In genomic region chr3:139534992-139535879, GRCh38 we compare ENCODE assay signal across 9 cellular contexts. TPM values are rescaled to one million over a fixed set of nuclear protein-coding genes. Genes with fewer than 3 reads are reported as not detected.
DNase-seq lines count a peak whose midpoint lies in the region; ATAC-seq, FAIRE-seq and TF ChIP-seq lines count a peak whose summit lies in the region.
"Had no signal": no experiment of that assay in that cellular context is flagged by ENCODE, and none has a peak within 500 bp of the region (broad histone marks: within the 10 kb centered on the region; RNA-seq: fewer than 3 reads in every experiment).

No MANE protein-coding gene starts in this region.

- H3K36me3 ChIP-seq in body of pancreas (replicated peaks in 1 of 2; ENCODE audit: insufficient read depth in 1 of 2, low read depth in 2 of 2): no peaks in the 10 kb centered on the region
- no peaks in the 10 kb centered on the region for H3K36me3 ChIP-seq in stomach smooth muscle (ENCODE audit: control insufficient read depth in 2 of 2, insufficient read depth in 2 of 2, low read length in 2 of 2)

- TF ChIP-seq POLR2A in body of pancreas (IDR thresholded peaks at IDR 0.05): peak in 2 of 3 donors; percentile 62 to 72

- H3K4me1 ChIP-seq in body of pancreas (peaks cover 87% of the 10 kb centered on the region), stomach smooth muscle (ENCODE audit: control insufficient read depth, insufficient read depth, low read length) (peaks cover 49% of the 10 kb centered on the region)

- peak; percentile 36 for FAIRE-seq in islet of Langerhans (lab: Jason Lieb, UNC)
- FAIRE-seq: endometrium had no signal

- intact Hi-C loops in body of pancreas (cut with DNase I): no loop called here

- H3K27me3 ChIP-seq in body of pancreas (no peaks in the 10 kb centered on the region), stomach smooth muscle (ENCODE audit: control insufficient read depth in 1 of 2, insufficient read depth in 2 of 2, low read length in 2 of 2) (no peaks in the 10 kb centered on the region)

- H3K9me3 ChIP-seq in body of pancreas (no peaks in the 10 kb centered on the region), stomach smooth muscle (ENCODE audit: control insufficient read depth in 2 of 2, low read length in 2 of 2) (no peaks in the 10 kb centered on the region)

- H3K36me3 Mint-ChIP-seq in stimulated activated memory B cell treated with anti-CD40 and anti-IgM and Interleukin-4, amounts not matched to agents 10 μg/mL and 1 μg/mL and 100 μg/mL, for 72 hours: no peaks in the 10 kb centered on the region

- ATAC-seq in body of pancreas (peak; percentile 85), GM18858 (IDR thresholded peaks at IDR 0.05; ENCODE audit: unreplicated experiment) (no peak), HG03457 (IDR thresholded peaks at IDR 0.05; ENCODE audit: unreplicated experiment) (no peak)
- ATAC-seq in stimulated activated memory B cell treated with anti-CD40 and anti-IgM and Interleukin-4, amounts not matched to agents 10 μg/mL and 1 μg/mL and 100 μg/mL, for 72 hours: no peak

- H3K4me1 Mint-ChIP-seq in stimulated activated memory B cell treated with anti-CD40 and anti-IgM and Interleukin-4, amounts not matched to agents 10 μg/mL and 1 μg/mL and 100 μg/mL, for 72 hours: no peaks in the 10 kb centered on the region

- no peak overlapping the region for H3K27ac Mint-ChIP-seq in stimulated activated memory B cell treated with anti-CD40 and anti-IgM and Interleukin-4, amounts not matched to agents 10 μg/mL and 1 μg/mL and 100 μg/mL, for 72 hours

- no peak for TF ChIP-seq CTCF in body of pancreas (IDR thresholded peaks at IDR 0.05)

- H3K9me3 Mint-ChIP-seq in stimulated activated memory B cell treated with anti-CD40 and anti-IgM and Interleukin-4, amounts not matched to agents 10 μg/mL and 1 μg/mL and 100 μg/mL, for 72 hours: no peaks in the 10 kb centered on the region

- DNase-seq in M059J (ENCODE audit: low read depth) (peak; percentile 90), body of pancreas (peak; percentile 89 to 96 (median 94)), RKO (ENCODE audit: low spot score) (no peak)

- WGBS in body of pancreas, 2 donors: 27 to 29% methylated on average over 12 of the region's 12 CpGs

- H3K4me3 ChIP-seq in body of pancreas: no peak overlapping the region
- H3K4me3 ChIP-seq in stomach smooth muscle (ENCODE audit: low read length in 2 of 2): no peak overlapping the region

- H3K4me3 Mint-ChIP-seq in stimulated activated memory B cell treated with anti-CD40 and anti-IgM and Interleukin-4, amounts not matched to agents 10 μg/mL and 1 μg/mL and 100 μg/mL, for 72 hours: no peak overlapping the region

- H3K9ac ChIP-seq in stomach smooth muscle (ENCODE audit: low read length in 2 of 2): peak overlapping the region in 1 of 2 donors; percentile 36

- H3K27me3 Mint-ChIP-seq in stimulated activated memory B cell treated with anti-CD40 and anti-IgM and Interleukin-4, amounts not matched to agents 10 μg/mL and 1 μg/mL and 100 μg/mL, for 72 hours: peaks cover 37% of the 10 kb centered on the region

- H3K27ac ChIP-seq in body of pancreas (peak overlapping the region; percentile 76 to 95 (median 90)), stomach smooth muscle (ENCODE audit: low read length) (peak overlapping the region; percentile 67)

RNA-seq across cellular contexts. Expression of gene RBP1, which starts 4.3 kb away (rescaled TPM):
- 24.4 and 28.6 TPM in 2 replicates for total RNA-seq in M059J (2014; rRNA removed; shearing (Covaris generic))
- total RNA-seq in body of pancreas: 100 to 1,000 TPM; 103 to 202 TPM

RNA-seq across cellular contexts. Expression of gene RBP2, which starts 58.9 kb away (rescaled TPM):
- total RNA-seq in M059J (2014; rRNA removed; shearing (Covaris generic)): not detected in 2 replicates
- total RNA-seq in body of pancreas: not detected
